ENCODE assay signal across 1 cellular context in the genomic region with DNA sequence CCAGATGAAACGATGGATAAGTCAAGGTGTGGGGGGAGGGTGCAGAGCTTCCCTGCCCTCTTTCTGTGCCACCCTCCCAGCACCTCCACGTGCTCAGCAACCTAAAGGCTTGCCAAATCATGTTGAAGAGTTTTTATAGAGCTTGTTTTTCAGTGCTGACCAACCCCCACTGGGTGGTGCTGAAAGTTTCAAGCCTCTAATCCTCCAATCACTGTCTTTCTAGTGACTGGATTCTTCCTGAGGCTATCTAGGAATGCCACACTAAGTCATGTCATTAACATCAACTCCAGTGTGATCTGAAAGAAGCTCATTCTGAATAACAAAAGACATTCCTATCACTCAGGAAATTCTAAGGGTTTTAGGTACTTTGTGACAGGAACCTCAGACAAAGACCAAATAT.
TF ChIP-seq lines count a peak whose summit lies in the region.

No MANE protein-coding gene starts in this region.

TF ChIP-seq in WTC11, 78 proteins besides CTCF, POLR2A, EP300 and RAD21:
- TF ChIP-seq, protein P1, sequence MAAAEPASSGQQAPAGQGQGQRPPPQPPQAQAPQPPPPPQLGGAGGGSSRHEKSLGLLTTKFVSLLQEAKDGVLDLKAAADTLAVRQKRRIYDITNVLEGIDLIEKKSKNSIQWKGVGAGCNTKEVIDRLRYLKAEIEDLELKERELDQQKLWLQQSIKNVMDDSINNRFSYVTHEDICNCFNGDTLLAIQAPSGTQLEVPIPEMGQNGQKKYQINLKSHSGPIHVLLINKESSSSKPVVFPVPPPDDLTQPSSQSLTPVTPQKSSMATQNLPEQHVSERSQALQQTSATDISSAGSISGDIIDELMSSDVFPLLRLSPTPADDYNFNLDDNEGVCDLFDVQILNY (CRISPR knock-in tag; IDR thresholded peaks at IDR 0.05), result no peak
- TF ChIP-seq, protein P2, sequence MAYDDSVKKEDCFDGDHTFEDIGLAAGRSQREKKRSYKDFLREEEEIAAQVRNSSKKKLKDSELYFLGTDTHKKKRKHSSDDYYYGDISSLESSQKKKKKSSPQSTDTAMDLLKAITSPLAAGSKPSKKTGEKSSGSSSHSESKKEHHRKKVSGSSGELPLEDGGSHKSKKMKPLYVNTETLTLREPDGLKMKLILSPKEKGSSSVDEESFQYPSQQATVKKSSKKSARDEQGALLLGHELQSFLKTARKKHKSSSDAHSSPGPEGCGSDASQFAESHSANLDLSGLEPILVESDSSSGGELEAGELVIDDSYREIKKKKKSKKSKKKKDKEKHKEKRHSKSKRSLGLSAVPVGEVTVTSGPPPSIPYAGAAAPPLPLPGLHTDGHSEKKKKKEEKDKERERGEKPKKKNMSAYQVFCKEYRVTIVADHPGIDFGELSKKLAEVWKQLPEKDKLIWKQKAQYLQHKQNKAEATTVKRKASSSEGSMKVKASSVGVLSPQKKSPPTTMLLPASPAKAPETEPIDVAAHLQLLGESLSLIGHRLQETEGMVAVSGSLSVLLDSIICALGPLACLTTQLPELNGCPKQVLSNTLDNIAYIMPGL (CRISPR knock-in tag; IDR thresholded peaks at IDR 0.05), result no peak
- no peak for TF ChIP-seq ZNF121 (CRISPR knock-in tag; IDR thresholded peaks at IDR 0.05)
- TF ChIP-seq, protein P3, sequence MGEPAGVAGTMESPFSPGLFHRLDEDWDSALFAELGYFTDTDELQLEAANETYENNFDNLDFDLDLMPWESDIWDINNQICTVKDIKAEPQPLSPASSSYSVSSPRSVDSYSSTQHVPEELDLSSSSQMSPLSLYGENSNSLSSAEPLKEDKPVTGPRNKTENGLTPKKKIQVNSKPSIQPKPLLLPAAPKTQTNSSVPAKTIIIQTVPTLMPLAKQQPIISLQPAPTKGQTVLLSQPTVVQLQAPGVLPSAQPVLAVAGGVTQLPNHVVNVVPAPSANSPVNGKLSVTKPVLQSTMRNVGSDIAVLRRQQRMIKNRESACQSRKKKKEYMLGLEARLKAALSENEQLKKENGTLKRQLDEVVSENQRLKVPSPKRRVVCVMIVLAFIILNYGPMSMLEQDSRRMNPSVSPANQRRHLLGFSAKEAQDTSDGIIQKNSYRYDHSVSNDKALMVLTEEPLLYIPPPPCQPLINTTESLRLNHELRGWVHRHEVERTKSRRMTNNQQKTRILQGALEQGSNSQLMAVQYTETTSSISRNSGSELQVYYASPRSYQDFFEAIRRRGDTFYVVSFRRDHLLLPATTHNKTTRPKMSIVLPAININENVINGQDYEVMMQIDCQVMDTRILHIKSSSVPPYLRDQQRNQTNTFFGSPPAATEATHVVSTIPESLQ (CRISPR knock-in tag; IDR thresholded peaks at IDR 0.05), result no peak
